In genomic region chr11:925496-926301, GRCh38 we compare ENCODE assay signal across 1 cellular context.
TF ChIP-seq lines count a peak whose summit lies in the region.

Gene AP2A2, plus strand, starts transcription at chr11:925870. Its CDS starts 152 bp downstream, at chr11:926022.

TF ChIP-seq in IMR-90, 13 proteins besides CTCF, POLR2A, EP300 and RAD21 (continued from another document):
- TF ChIP-seq USF2 (IDR thresholded peaks at IDR 0.05; ENCODE audit: low read depth, low read length) (peak; percentile 35; the same call in 1 of the 2 replicates), CEBPB (IDR thresholded peaks at IDR 0.05; ENCODE audit: low read depth, low read length) (no peak), SMC3 (IDR thresholded peaks at IDR 0.05; ENCODE audit: low read depth, low read length) (0 out of 2 replicates have a peak, but pooled peaks have one; percentile 8), NFE2L2 (IDR thresholded peaks at IDR 0.05; ENCODE audit: low read depth, low read length) (no peak), CHD1 (IDR thresholded peaks at IDR 0.05; ENCODE audit: low read depth, low read length) (0 out of 2 replicates have a peak, but pooled peaks have one; percentile 67), MXI1 (IDR thresholded peaks at IDR 0.05; ENCODE audit: borderline replicate concordance, low read depth, low read length) (0 out of 2 replicates have a peak, but pooled peaks have one; percentile 20), MAFK (IDR thresholded peaks at IDR 0.05; ENCODE audit: low read depth, low read length) (no peak)
TF ChIP-seq in IMR-90: peak in this region for 7.
